ENCODE assay signal across 8 cellular contexts in genomic region chr6:144675231-144675861, GRCh38.
A peak's percentile ranks its signal among the peaks of the same experiment; 100 is the strongest.
DNase-seq lines count a peak whose midpoint lies in the region; ATAC-seq and TF ChIP-seq lines count a peak whose summit lies in the region.

No MANE protein-coding gene starts in this region.

- no peak for TF ChIP-seq EP300 in stomach (IDR thresholded peaks at IDR 0.05)

- 80 to 92% (median 86%) methylated on average over 6 of the region's 6 CpGs for WGBS in stomach, 5 donors

- peaks cover 0 to 30% (median 8%) of the 10 kb centered on the region in 4 donors for H3K9me3 ChIP-seq in stomach

- intact Hi-C loops in stomach (cut with DNase I; ENCODE audit: low total_unique reads), result no loop called here

- DNase-seq in stimulated activated CD4-positive, alpha-beta T cell treated with anti-CD3 and anti-CD28 coated beads, Interleukin-15, amount 100 ng/mL, for 48 hours (ENCODE audit: low read depth in 2 of 2), result peak; percentile 10 to 12
- no peak for DNase-seq in stimulated activated CD4-positive, alpha-beta T cell treated with anti-CD3 and anti-CD28 coated beads, Interleukin-4, amount 100 ng/mL, for 1 hour
- DNase-seq in SK-MEL-5 (ENCODE audit: low read depth, low spot score) (peak; percentile 5), foreskin keratinocyte (peak; percentile 67 to 88), hippocampal formation (lab: John Stamatoyannopoulos, UW) (no peak), OCI-M2 (lab: John Stamatoyannopoulos, UW; ENCODE audit: unreplicated experiment) (no peak), ecto neural progenitor cell (ENCODE audit: low spot score) (no peak), stomach (no peak)

- H3K27ac ChIP-seq in foreskin keratinocyte (no peak overlapping the region), stomach (no peak overlapping the region)

- no peaks in the 10 kb centered on the region for H3K36me3 ChIP-seq in stomach

- no peak for TF ChIP-seq POLR2A in stomach (IDR thresholded peaks at IDR 0.05)

- H3K27me3 ChIP-seq in foreskin keratinocyte (no peaks in the 10 kb centered on the region), stomach (no peaks in the 10 kb centered on the region)

- no peak for TF ChIP-seq CTCF in foreskin keratinocyte (conservative IDR thresholded peaks at IDR 0.05)
- TF ChIP-seq CTCF in stomach (IDR thresholded peaks at IDR 0.05), result no peak

- H3K4me3 ChIP-seq in stomach, result no peak overlapping the region

- no peaks in the 10 kb centered on the region for H3K4me1 ChIP-seq in foreskin keratinocyte
- H3K4me1 ChIP-seq in stomach, result peaks cover 0 to 33% (median 4%) of the 10 kb centered on the region in 4 donors

- in situ Hi-C loops in SK-MEL-5 (cut with HindIII; ENCODE audit: low pct_unique_long_range_greater_than_20kb, low sequenced_read_pairs), result no loop called here

- ATAC-seq in foreskin keratinocyte, result peak; percentile 87

Comparison
In these comparisons a context has a peak if more than half of its experiments do, and no peak if none do; other contexts are left out.
1. DNase-seq: peak in stimulated activated CD4-positive, alpha-beta T cell treated with anti-CD3 and anti-CD28 coated beads, Interleukin-15, amount 100 ng/mL, for 48 hours (2 of 2), SK-MEL-5 (single experiment) and foreskin keratinocyte (2 of 2); none in stimulated activated CD4-positive, alpha-beta T cell treated with anti-CD3 and anti-CD28 coated beads, Interleukin-4, amount 100 ng/mL, for 1 hour (single experiment), hippocampal formation (0 of 2), OCI-M2 (single experiment), ecto neural progenitor cell (single experiment) and stomach (single experiment).